ENCODE assay signal across 1 cellular context in the genomic region with DNA sequence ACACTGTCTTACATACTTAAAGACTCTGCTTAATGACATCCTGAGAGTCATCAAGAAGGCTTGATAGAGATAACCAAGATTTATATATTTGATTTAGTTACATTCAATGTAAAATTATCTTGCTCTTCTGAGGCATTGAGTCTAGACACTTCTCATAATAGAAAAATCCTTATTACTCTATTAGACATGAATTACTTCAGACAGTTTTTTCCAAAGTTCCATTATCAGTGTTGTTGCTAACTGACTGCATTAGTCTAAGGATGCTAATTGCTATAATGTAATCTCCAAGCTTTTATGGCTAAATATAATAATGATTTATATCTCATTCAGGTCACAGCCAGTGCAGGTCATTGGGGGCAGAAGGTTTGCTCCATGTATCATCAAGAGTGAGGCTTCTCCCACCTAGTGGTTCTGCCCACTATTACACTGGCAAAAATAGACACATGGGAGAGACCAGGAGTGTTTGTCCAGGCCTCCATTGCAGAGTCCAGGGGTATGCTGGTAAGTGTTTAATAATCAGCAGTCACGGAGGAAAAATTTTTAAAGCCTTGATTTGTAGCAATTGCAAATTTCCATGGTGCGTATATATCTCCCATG.
TF ChIP-seq lines count a peak whose summit lies in the region.

No MANE protein-coding gene starts in this region.

TF ChIP-seq in IMR-90, 13 proteins besides CTCF, POLR2A, EP300 and RAD21 (continued from another document):
- TF ChIP-seq BHLHE40 (IDR thresholded peaks at IDR 0.05; ENCODE audit: low read depth, low read length): no peak
